In genomic region chr9:112760821-112761220, GRCh38 we compare ENCODE assay signal across 1 cellular context.
A peak's percentile ranks its signal among the peaks of the same experiment; 100 is the strongest.
TF ChIP-seq lines count a peak whose summit lies in the region.

No MANE protein-coding gene starts in this region.

TF ChIP-seq in HEK293, 187 proteins besides CTCF, POLR2A, EP300 and RAD21:
- TF ChIP-seq EGR2 (tag by site-specific recombination; IDR thresholded peaks at IDR 0.05; ENCODE audit: low read depth) = peak; percentile 86
- TF ChIP-seq ZFHX2 (tag by site-specific recombination; conservative IDR thresholded peaks at IDR 0.05) = peak; percentile 69
- TF ChIP-seq ZNF830 (tag by site-specific recombination; IDR thresholded peaks at IDR 0.05; ENCODE audit: low read depth) = no peak
- no peak for TF ChIP-seq ZBTB26 (tag by site-specific recombination; optimal IDR thresholded peaks at IDR 0.05)
- TF ChIP-seq ZNF132 (tag by site-specific recombination; IDR thresholded peaks at IDR 0.05; ENCODE audit: borderline replicate concordance) = no peak
